Comparison of ENCODE assay signal across 11 cellular contexts in the genomic region with DNA sequence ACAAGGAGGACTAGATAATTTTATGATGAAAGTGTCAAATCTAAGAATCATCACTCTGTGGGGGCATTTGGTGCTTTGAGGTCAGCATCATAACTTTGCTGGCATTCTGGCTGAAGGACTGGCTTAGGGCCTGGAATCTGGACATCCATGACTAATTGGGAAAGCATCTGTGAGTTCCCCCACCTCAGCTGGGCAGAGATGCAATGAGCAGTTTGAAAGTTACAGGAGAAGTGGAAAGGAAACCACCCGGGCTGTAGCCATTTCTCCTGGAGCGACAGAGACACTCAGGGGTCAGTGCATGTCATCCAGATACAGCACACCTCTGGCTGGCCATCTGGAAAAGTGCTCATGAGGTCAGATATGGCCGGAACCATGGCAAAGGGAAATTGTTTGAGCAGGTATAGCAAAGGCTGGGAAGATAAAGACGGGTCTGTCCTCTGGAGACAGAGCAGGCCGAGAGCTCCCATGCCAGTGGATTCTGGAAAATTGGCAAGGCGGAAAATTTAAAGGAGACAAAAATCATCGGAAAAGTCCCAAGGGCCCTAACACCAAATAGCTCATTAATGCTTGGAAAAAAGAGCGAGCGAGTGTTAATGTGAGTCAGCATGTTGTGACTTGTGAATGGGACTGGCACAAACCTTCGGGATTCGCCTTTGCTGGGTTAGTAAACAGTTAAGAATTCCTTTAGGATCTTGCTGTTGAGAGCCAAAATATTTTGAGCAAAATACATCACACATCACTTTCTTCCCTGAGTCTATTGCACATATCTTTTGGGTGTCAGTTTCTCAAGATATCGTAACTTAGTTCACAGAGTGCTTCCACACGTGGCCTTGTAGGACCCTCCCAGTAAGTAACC.
DNase-seq lines count a peak whose midpoint lies in the region; ATAC-seq, FAIRE-seq and TF ChIP-seq lines count a peak whose summit lies in the region.
"Had no signal": no experiment of that assay in that cellular context is flagged by ENCODE, and none has a peak within 500 bp of the region (broad histone marks: within the 10 kb centered on the region; RNA-seq: fewer than 3 reads in every experiment).

No MANE protein-coding gene starts in this region.

- no peaks in the 10 kb centered on the region for H3K9me2 ChIP-seq in OCI-LY7 (ENCODE audit: insufficient read depth, low read length)

- intact Hi-C loops in mammary epithelial cell (cut with micrococcal nuclease): no loop called here
- intact Hi-C loops in OCI-LY7 (cut with micrococcal nuclease; ENCODE audit: unreplicated experiment): no loop called here

- H2AFZ ChIP-seq in mammary epithelial cell (ENCODE audit: low read depth, low read length): peak overlapping the region; percentile 77
- no peak overlapping the region for H2AFZ ChIP-seq in OCI-LY7 (ENCODE audit: low read length)

- no peaks in the 10 kb centered on the region for H3K27me3 ChIP-seq in mammary epithelial cell (ENCODE audit: insufficient read depth, low read length)
- H3K27me3 ChIP-seq: BLaER1 treated with 17β-estradiol and CSF1 and Interleukin-3, amounts not matched to agents 10 nM and 100 nM; upper lobe of left lung had no signal

- no peak for FAIRE-seq in A549 (lab: Jason Lieb, UNC)
- FAIRE-seq in HTR-8/SVneo (lab: Jason Lieb, UNC): no peak

- H3K36me3 ChIP-seq in mammary epithelial cell (ENCODE audit: insufficient read depth, low read length) (no peaks in the 10 kb centered on the region), OCI-LY7 (ENCODE audit: insufficient read depth, low read length) (no peaks in the 10 kb centered on the region)
- H3K36me3 ChIP-seq: BLaER1 treated with 17β-estradiol and CSF1 and Interleukin-3, amounts not matched to agents 10 nM and 100 nM; upper lobe of left lung had no signal

- BruUV-seq in mammary epithelial cell (replicated peaks; lab: Mats Ljungman, UMichigan) (no TSS peak), OCI-LY7 (replicated peaks; lab: Mats Ljungman, UMichigan) (no TSS peak)

- peak; percentile 9 to 50 for DNase-seq in A549 (ENCODE audit: low read depth in 1 of 2, low spot score in 1 of 2)
- peak; percentile 72 for DNase-seq in HTR-8/SVneo (ENCODE audit: insufficient read length, low spot score)
- DNase-seq in mammary epithelial cell: peak; percentile 47
- DNase-seq in iris pigment epithelial cell (ENCODE audit: low read depth): peak; percentile 66
- DNase-seq in KBM-7: no peak
- no peak for DNase-seq in DMS 273 treated with DMSO at 0.1 percent for 48 hours (lab: John Stamatoyannopoulos, UW)
- no peak for DNase-seq in OCI-LY7 (ENCODE audit: low spot score)
- no peak for DNase-seq in stimulated activated CD4-positive, alpha-beta T cell treated with anti-CD3 and anti-CD28 coated beads, Interleukin-12 subunit alpha, Interleukin-12 subunit beta, amount 100 ng/mL, for 4 hours
- DNase-seq: NCI-H510A, upper lobe of left lung had no signal

- TF ChIP-seq POLR2A in A549 (IDR thresholded peaks at IDR 0.05; ENCODE audit: low read length): no peak

- dilution Hi-C loops in mammary epithelial cell (cut with HindIII; ENCODE audit: low sequenced_read_pairs): no loop called here

- H3K4me2 ChIP-seq in A549 (peak overlapping the region; percentile 52), mammary epithelial cell (ENCODE audit: insufficient read depth, low read depth, low read length) (peak overlapping the region; percentile 74), OCI-LY7 (ENCODE audit: low read length) (no peak overlapping the region)
- H3K4me2 ChIP-seq: BLaER1 treated with 17β-estradiol and CSF1 and Interleukin-3, amounts not matched to agents 10 nM and 100 nM had no signal

- ATAC-seq in A549: peak; percentile 83 to 85

- TF ChIP-seq CTCF in A549 (IDR thresholded peaks at IDR 0.05) (no peak), mammary epithelial cell (conservative IDR thresholded peaks at IDR 0.05 in 1 of 2, IDR thresholded peaks at IDR 0.05 in 1 of 2; ENCODE audit: extremely low read depth in 1 of 2, insufficient read depth in 1 of 2, low read depth in 1 of 2, low read length in 2 of 2) (no peak), OCI-LY7 (conservative IDR thresholded peaks at IDR 0.05; ENCODE audit: low read length) (no peak)

- no peak for TF ChIP-seq EP300 in A549 (IDR thresholded peaks at IDR 0.05)

- in situ Hi-C loops in mammary epithelial cell (cut with MboI; ENCODE audit: low sequenced_read_pairs in 2 of 2): no loop called here
- in situ Hi-C loops in KBM-7 (cut with MboI; ENCODE audit: low pct_unique_long_range_greater_than_20kb, low sequenced_read_pairs): no loop called here

- H3K79me2 ChIP-seq in mammary epithelial cell (ENCODE audit: insufficient read depth, low read length): no peaks in the 10 kb centered on the region
- no peaks in the 10 kb centered on the region for H3K79me2 ChIP-seq in OCI-LY7 (ENCODE audit: insufficient read depth, low read depth, low read length)

- POLR2A ChIA-PET in A549 (lab: Yijun Ruan, JAX) (no interaction called here), OCI-LY7 (lab: Charles Lee) (interaction anchor here (1.3 kb wide), 1 partner anchor 13 kb away, joined by 3 read pairs; no protein-coding TSS in a partner anchor)

- H3K27ac ChIP-seq in A549 (peak overlapping the region; percentile 30 to 77; a peak in 5 of 6 replicates), mammary epithelial cell (ENCODE audit: insufficient read depth, low read depth, low read length) (peak overlapping the region; percentile 42), OCI-LY7 (ENCODE audit: low read depth, low read length, poor library complexity, severe bottlenecking) (no peak overlapping the region)
- H3K27ac ChIP-seq: BLaER1 treated with 17β-estradiol and CSF1 and Interleukin-3, amounts not matched to agents 10 nM and 100 nM; upper lobe of left lung had no signal

- no peaks in the 10 kb centered on the region for H3K9me3 ChIP-seq in A549
- no peaks in the 10 kb centered on the region for H3K9me3 ChIP-seq in mammary epithelial cell (replicated peaks; ENCODE audit: insufficient read depth, low read length)
- no peaks in the 10 kb centered on the region for H3K9me3 ChIP-seq in OCI-LY7 (ENCODE audit: low read length)
- H3K9me3 ChIP-seq: upper lobe of left lung had no signal

- H3K9ac ChIP-seq in mammary epithelial cell (ENCODE audit: insufficient read depth, low read length): no peak overlapping the region
- H3K9ac ChIP-seq: BLaER1 treated with 17β-estradiol and CSF1 and Interleukin-3, amounts not matched to agents 10 nM and 100 nM had no signal

- TF ChIP-seq RAD21 in A549 (conservative IDR thresholded peaks at IDR 0.05 in 1 of 2, IDR thresholded peaks at IDR 0.05 in 1 of 2): no peak

- H4K20me1 ChIP-seq in mammary epithelial cell (ENCODE audit: insufficient read depth, low read length) (no peaks in the 10 kb centered on the region), OCI-LY7 (ENCODE audit: insufficient read depth, low read length) (no peaks in the 10 kb centered on the region)
- H4K20me1 ChIP-seq: BLaER1 treated with 17β-estradiol and CSF1 and Interleukin-3, amounts not matched to agents 10 nM and 100 nM had no signal

- H3K4me1 ChIP-seq in A549 (peaks cover 19% of the 10 kb centered on the region), mammary epithelial cell (ENCODE audit: insufficient read depth, low read length) (peaks cover 17% of the 10 kb centered on the region), OCI-LY7 (ENCODE audit: insufficient read depth, low read length, poor library complexity, severe bottlenecking) (no peaks in the 10 kb centered on the region)

- H3K4me3 ChIP-seq in A549 (no peak overlapping the region), mammary epithelial cell (replicated peaks in 1 of 3; ENCODE audit: insufficient read depth in 1 of 3, low read depth in 2 of 3, low read length in 3 of 3) (peak overlapping the region in 1 of 3 experiments; percentile 14), OCI-LY7 (ENCODE audit: low read depth, low read length, poor library complexity, severe bottlenecking) (no peak overlapping the region)
- H3K4me3 ChIP-seq: BLaER1 treated with 17β-estradiol and CSF1 and Interleukin-3, amounts not matched to agents 10 nM and 100 nM; upper lobe of left lung had no signal

- CTCF ChIA-PET in A549 (lab: Yijun Ruan, JAX): interaction anchor here (0.7 to 1.0 kb wide), 2 partner anchors 18 to 27 kb away, joined by 3 read pairs; no protein-coding TSS in a partner anchor
- CTCF ChIA-PET in mammary epithelial cell (lab: Charles Lee; ENCODE audit: low non-redundant PET): no interaction called here
- CTCF ChIA-PET in OCI-LY7 (lab: Charles Lee; ENCODE audit: unreplicated experiment): no interaction called here

- 41% methylated on average over 13 of the region's 13 CpGs for WGBS in A549 (ENCODE audit: missing lambda C conversion rate)
- 2% methylated on average over 10 of the region's 13 CpGs for WGBS in mammary epithelial cell (ENCODE audit: low coverage, missing lambda C conversion rate)

TF ChIP-seq in A549, 52 proteins besides CTCF, POLR2A, EP300 and RAD21:
- TF ChIP-seq FOSL2 (IDR thresholded peaks at IDR 0.05) (no peak), FOSL2 (CRISPR knock-in tag; IDR thresholded peaks at IDR 0.05) (peak; percentile 25; the same call in 1 of the 2 replicates)
- TF ChIP-seq, protein P1, sequence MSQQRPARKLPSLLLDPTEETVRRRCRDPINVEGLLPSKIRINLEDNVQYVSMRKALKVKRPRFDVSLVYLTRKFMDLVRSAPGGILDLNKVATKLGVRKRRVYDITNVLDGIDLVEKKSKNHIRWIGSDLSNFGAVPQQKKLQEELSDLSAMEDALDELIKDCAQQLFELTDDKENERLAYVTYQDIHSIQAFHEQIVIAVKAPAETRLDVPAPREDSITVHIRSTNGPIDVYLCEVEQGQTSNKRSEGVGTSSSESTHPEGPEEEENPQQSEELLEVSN (IDR thresholded peaks at IDR 0.05; ENCODE audit: borderline replicate concordance, low read depth): no peak

Comparison
In these comparisons a context has a peak if more than half of its experiments do, and no peak if none do; other contexts are left out.
1. DNase-seq: peak in A549 (2 of 2), HTR-8/SVneo (single experiment), mammary epithelial cell (single experiment) and iris pigment epithelial cell (single experiment); none in KBM-7 (single experiment), DMS 273 treated with DMSO at 0.1 percent for 48 hours (single experiment), OCI-LY7 (single experiment) and stimulated activated CD4-positive, alpha-beta T cell treated with anti-CD3 and anti-CD28 coated beads, Interleukin-12 subunit alpha, Interleukin-12 subunit beta, amount 100 ng/mL, for 4 hours (single experiment).